14 cellular contexts compared by ENCODE assay signal in the genomic region with DNA sequence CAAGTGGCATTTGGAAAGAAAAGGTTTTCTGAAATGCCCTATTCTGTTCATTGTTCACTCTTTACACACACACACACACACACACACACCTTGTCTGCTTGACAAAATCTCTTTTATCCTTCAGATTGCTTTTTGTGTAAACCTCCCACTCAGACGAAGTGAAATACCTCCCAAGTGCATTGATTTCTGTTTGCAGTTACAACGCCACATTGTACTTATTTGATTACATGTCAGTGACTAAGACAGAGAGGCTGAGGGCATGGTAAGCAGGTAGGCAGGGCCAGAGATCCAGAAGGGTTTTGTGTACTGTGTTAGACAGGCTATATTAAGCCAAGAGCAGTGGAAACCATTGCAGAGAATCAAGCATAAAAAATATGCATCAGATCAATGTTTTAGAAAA.
DNase-seq lines count a peak whose midpoint lies in the region; ATAC-seq, FAIRE-seq and TF ChIP-seq lines count a peak whose summit lies in the region.
"Had no signal": no experiment of that assay in that cellular context is flagged by ENCODE, and none has a peak within 500 bp of the region (broad histone marks: within the 10 kb centered on the region; RNA-seq: fewer than 3 reads in every experiment).

No MANE protein-coding gene starts in this region.

- H3K27ac ChIP-seq in PC-3 (ENCODE audit: low read length), result no peak overlapping the region
- no peak overlapping the region for H3K27ac ChIP-seq in HepG2 (ENCODE audit: extremely low read length, insufficient read depth, low read length)

- H3F3A ChIP-seq in PC-3 (ENCODE audit: low read length, unreplicated experiment), result no peaks in the 10 kb centered on the region

- BruUV-seq in PC-3 (replicated peaks; lab: Mats Ljungman, UMichigan) (no TSS peak), HepG2 (replicated peaks; lab: Mats Ljungman, UMichigan) (no TSS peak)

- TF ChIP-seq CTCF in BE2C (IDR thresholded peaks at IDR 0.05; ENCODE audit: low read depth, low read length) (no peak), PC-3 (conservative IDR thresholded peaks at IDR 0.05; ENCODE audit: low read depth, low read length) (no peak), HepG2 (CRISPR knock-in tag; IDR thresholded peaks at IDR 0.05) (no peak)

- H2AFZ ChIP-seq in PC-3 (ENCODE audit: low read length) (no peak overlapping the region), HepG2 (ENCODE audit: low read length) (no peak overlapping the region)
- H2AFZ ChIP-seq: GM23338 had no signal

- H3K79me2 ChIP-seq in PC-3 (ENCODE audit: low read length) (no peaks in the 10 kb centered on the region), HepG2 (ENCODE audit: insufficient read depth, low read length) (no peaks in the 10 kb centered on the region)

- WGBS in HepG2 (ENCODE audit: low lambda C conversion rate), result 22% methylated on average over 2 of the region's 2 CpGs

- intact Hi-C loops in PC-3 (cut with micrococcal nuclease), result no loop called here
- intact Hi-C loops in HepG2 (cut with micrococcal nuclease; ENCODE audit: unreplicated experiment), result no loop called here
- intact Hi-C loops in left colon (cut with DNase I, micrococcal nuclease), result no loop called here

- H3K4me2 ChIP-seq in PC-3 (ENCODE audit: low read length) (peak overlapping the region; percentile 39; the same call in 1 of the 2 replicates), HepG2 (ENCODE audit: low read depth, low read length) (peak overlapping the region; percentile 23; the same call in 1 of the 2 replicates)
- H3K4me2 ChIP-seq: GM23338 had no signal

- TF ChIP-seq RAD21 in HepG2 (CRISPR knock-in tag; IDR thresholded peaks at IDR 0.05), result no peak

- H3K4me1 ChIP-seq in BE2C, result peaks cover 8% of the 10 kb centered on the region
- peaks cover 8% of the 10 kb centered on the region for H3K4me1 ChIP-seq in PC-3 (ENCODE audit: insufficient read depth, low read length)
- H3K4me1 ChIP-seq in HepG2 (ENCODE audit: insufficient read depth, low read length), result peaks cover 28% of the 10 kb centered on the region

- no peak overlapping the region for H3K9ac ChIP-seq in PC-3 (ENCODE audit: low read length)
- no peak overlapping the region for H3K9ac ChIP-seq in HepG2 (ENCODE audit: insufficient read depth, low read depth, low read length)

- DNase-seq in BE2C (peak; percentile 15), NCI-H2029 (lab: John Stamatoyannopoulos, UW) (peak; percentile 46), PC-3 (peak; percentile 34), HepG2 (ENCODE audit: low spot score) (peak; percentile 64), DMS79 treated with DMSO at 0.1 percent for 48 hours (lab: John Stamatoyannopoulos, UW) (no peak), left colon (no peak)
- DNase-seq: DND-41, NCI-H1930, NCI-H446 treated with DMSO at 0.1 percent for 48 hours had no signal

- H4K20me1 ChIP-seq in PC-3 (ENCODE audit: low read length), result no peaks in the 10 kb centered on the region
- H4K20me1 ChIP-seq in HepG2 (ENCODE audit: insufficient read depth, low read length), result no peaks in the 10 kb centered on the region

- POLR2A ChIA-PET in PC-3 (lab: Charles Lee; ENCODE audit: unreplicated experiment), result no interaction called here
- POLR2A ChIA-PET in HepG2 (lab: Yijun Ruan, JAX), result no interaction called here

- no peak for TF ChIP-seq POLR2A in HepG2 (IDR thresholded peaks at IDR 0.05; ENCODE audit: insufficient read depth in 1 of 2, low read depth in 2 of 2, low read length in 2 of 2)

- TF ChIP-seq EP300 in HepG2 (IDR thresholded peaks at IDR 0.05; ENCODE audit: low read depth in 2 of 2, low read length in 2 of 2) (0 out of 4 replicates have a peak, but pooled peaks of 1 of the 2 experiments have one; percentile 28), HepG2 (CRISPR knock-in tag; IDR thresholded peaks at IDR 0.05; ENCODE audit: borderline replicate concordance) (no peak)

- CTCF ChIA-PET in PC-3 (lab: Charles Lee) (interaction anchor here (0.6 kb wide), 1 partner anchor 1065 kb away, joined by 3 read pairs; no protein-coding TSS in a partner anchor), HepG2 (lab: Yijun Ruan, JAX; ENCODE audit: low intra/inter-chr PET ratio, low total read pairs) (no interaction called here)

- H3K4me3 ChIP-seq in BE2C (ENCODE audit: low read depth, low read length), result no peak overlapping the region
- no peak overlapping the region for H3K4me3 ChIP-seq in PC-3 (ENCODE audit: low read length)
- no peak overlapping the region for H3K4me3 ChIP-seq in HepG2 (replicated peaks in 1 of 3; ENCODE audit: insufficient read depth in 1 of 3, low read depth in 2 of 3, low read length in 3 of 3)
- H3K4me3 ChIP-seq: GM23338 had no signal

- H3K36me3 ChIP-seq in BE2C (no peaks in the 10 kb centered on the region), PC-3 (ENCODE audit: low read depth, low read length) (no peaks in the 10 kb centered on the region), HepG2 (replicated peaks in 1 of 2; ENCODE audit: control insufficient read depth in 1 of 2, insufficient read depth in 2 of 2, low read length in 2 of 2) (no peaks in the 10 kb centered on the region)

- FAIRE-seq in HepG2 (lab: Jason Lieb, UNC), result no peak
- FAIRE-seq: G401.6 had no signal

- no peaks in the 10 kb centered on the region for H3K9me3 ChIP-seq in BE2C
- H3K9me3 ChIP-seq in PC-3 (ENCODE audit: low read length), result no peaks in the 10 kb centered on the region
- no peaks in the 10 kb centered on the region for H3K9me3 ChIP-seq in HepG2 (ENCODE audit: low read length)

- no peaks in the 10 kb centered on the region for H3K27me3 ChIP-seq in BE2C
- H3K27me3 ChIP-seq in PC-3 (ENCODE audit: low read length), result no peaks in the 10 kb centered on the region
- H3K27me3 ChIP-seq in HepG2 (ENCODE audit: control insufficient read depth in 1 of 2, insufficient read depth in 2 of 2, low read length in 2 of 2), result no peaks in the 10 kb centered on the region

- ATAC-seq in PC-3 (peak; percentile 64), HepG2 (peak; percentile 83), left colon (no peak), HG02885 (IDR thresholded peaks at IDR 0.05; ENCODE audit: poor library complexity, unreplicated experiment) (no peak)
- ATAC-seq: GM23338, Panc1, Right ventricle myocardium inferior had no signal

- in situ Hi-C loops in HepG2 (cut with HindIII; ENCODE audit: extremely low pct_ligation_motif_present, low pct_unique_long_range_greater_than_20kb), result no loop called here

- no peaks in the 10 kb centered on the region for H3K9me2 ChIP-seq in PC-3 (replicated peaks; ENCODE audit: low read length)

TF ChIP-seq in HepG2, 621 proteins besides CTCF, POLR2A, EP300 and RAD21 (continues in another document):
- TF ChIP-seq SOX13 (IDR thresholded peaks at IDR 0.05), result no peak
- TF ChIP-seq SOX13 (CRISPR knock-in tag; conservative IDR thresholded peaks at IDR 0.05 in 1 of 2, IDR thresholded peaks at IDR 0.05 in 1 of 2), result peak in 1 of 2 experiments; percentile 60; a peak in 1 of 4 replicates
- TF ChIP-seq TBX3 (IDR thresholded peaks at IDR 0.05; ENCODE audit: borderline replicate concordance), result peak; percentile 38; the same call in 1 of the 2 replicates
- no peak for TF ChIP-seq ZSCAN25 (CRISPR knock-in tag; IDR thresholded peaks at IDR 0.05)
- TF ChIP-seq HOMEZ (CRISPR knock-in tag; IDR thresholded peaks at IDR 0.05; ENCODE audit: low read depth), result peak; percentile 75; the same call in 1 of the 2 replicates
- no peak for TF ChIP-seq SOX6 (IDR thresholded peaks at IDR 0.05)
- peak; percentile 71; the same call in 1 of the 2 replicates for TF ChIP-seq SOX6 (CRISPR knock-in tag; IDR thresholded peaks at IDR 0.05)
- no peak for TF ChIP-seq FOXP1 (IDR thresholded peaks at IDR 0.05)
- no peak for TF ChIP-seq FOXP1 (CRISPR knock-in tag; IDR thresholded peaks at IDR 0.05)
- peak; percentile 23; the same call in 1 of the 2 replicates for TF ChIP-seq GFI1 (CRISPR knock-in tag; IDR thresholded peaks at IDR 0.05; ENCODE audit: borderline replicate concordance)
- TF ChIP-seq SAP130 (CRISPR knock-in tag; IDR thresholded peaks at IDR 0.05; ENCODE audit: low read depth), result 0 out of 2 replicates have a peak, but pooled peaks have one; percentile 15
- peak; percentile 43; the same call in 1 of the 2 replicates for TF ChIP-seq ARID3A (IDR thresholded peaks at IDR 0.05; ENCODE audit: low read depth, low read length)
- TF ChIP-seq MAFF (IDR thresholded peaks at IDR 0.05; ENCODE audit: low read depth, low read length), result no peak
- TF ChIP-seq SRSF9 (IDR thresholded peaks at IDR 0.05; ENCODE audit: borderline replicate concordance, insufficient read depth, low read depth, low read length, poor library complexity, severe bottlenecking), result no peak
- peak; percentile 25; the same call in 1 of the 2 replicates for TF ChIP-seq POGZ (CRISPR knock-in tag; IDR thresholded peaks at IDR 0.05)
- TF ChIP-seq ZBTB38 (CRISPR knock-in tag; IDR thresholded peaks at IDR 0.05), result no peak

Comparison
In these comparisons a context has a peak if more than half of its experiments do, and no peak if none do; other contexts are left out.
1. DNase-seq: peak in BE2C (single experiment), NCI-H2029 (single experiment), PC-3 (single experiment) and HepG2 (single experiment); none in DMS79 treated with DMSO at 0.1 percent for 48 hours (single experiment) and left colon (0 of 2).
2. ATAC-seq: peak in PC-3 (single experiment) and HepG2 (single experiment); none in left colon (single experiment) and HG02885 (single experiment).